ENCODE assay signal across 8 cellular contexts in genomic region chr13:113152894-113153809, GRCh38. TPM values are rescaled to one million over a fixed set of nuclear protein-coding genes. Genes with fewer than 3 reads are reported as not detected.
DNase-seq lines count a peak whose midpoint lies in the region; ATAC-seq, FAIRE-seq and TF ChIP-seq lines count a peak whose summit lies in the region.

No MANE protein-coding gene starts in this region.

- H3K4me1 Mint-ChIP-seq in endodermal cell: peaks cover 32% of the 10 kb centered on the region

- FAIRE-seq in GM12891 (lab: Jason Lieb, UNC): peak; percentile 69

- H3K27ac ChIP-seq in endodermal cell (ENCODE audit: low read depth, low read length) (no peak overlapping the region), aorta (ENCODE audit: low read depth in 1 of 2, low read length in 2 of 2) (no peak overlapping the region)

- 31 to 32% methylated on average over 35 to 62 of the region's 62 CpGs for WGBS in endodermal cell (ENCODE audit: insufficient coverage in 1 of 2, insufficient read length in 1 of 2), 2 experiments
- 14 to 16% methylated on average over 44 to 62 of the region's 62 CpGs for WGBS in aorta, 2 donors

- H3K9me3 Mint-ChIP-seq in endodermal cell: peaks cover 7% of the 10 kb centered on the region

- H3K27me3 Mint-ChIP-seq in endodermal cell (ENCODE audit: insufficient read depth): no peaks in the 10 kb centered on the region

- peaks cover 13% of the 10 kb centered on the region for H3K36me3 Mint-ChIP-seq in endodermal cell (ENCODE audit: low read depth)

- TF ChIP-seq POLR2A in GM12891 (IDR thresholded peaks at IDR 0.05; ENCODE audit: low read depth, low read length): no peak

- H3K9me3 ChIP-seq in endodermal cell (ENCODE audit: control insufficient read depth, low read length) (peaks cover 13% of the 10 kb centered on the region), aorta (ENCODE audit: control insufficient read depth, low read length) (no peaks in the 10 kb centered on the region)

- peak overlapping the region; percentile 66 for H3K4me3 Mint-ChIP-seq in endodermal cell

- intact Hi-C loops in aorta (cut with DNase I): loop anchor here (5.0 to 10.0 kb wide), 2 partner anchors 106 to 118 kb away; no protein-coding TSS in a partner anchor

- H3K4me3 ChIP-seq in endodermal cell (ENCODE audit: low read length) (peak overlapping the region; percentile 72), aorta (ENCODE audit: low read length in 2 of 2) (peak overlapping the region; percentile 21 to 33)

- ATAC-seq in HG03066 (IDR thresholded peaks at IDR 0.05; ENCODE audit: low read depth, unreplicated experiment) (peak; percentile 19), aorta (ENCODE audit: low FRiP score) (peak; percentile 67), HG03095 (IDR thresholded peaks at IDR 0.05; ENCODE audit: unreplicated experiment) (no peak)

- H3K36me3 ChIP-seq in endodermal cell (ENCODE audit: control insufficient read depth, insufficient read depth, low read length) (no peaks in the 10 kb centered on the region), aorta (ENCODE audit: control insufficient read depth in 1 of 2, insufficient read depth in 2 of 2, low read length in 1 of 2) (no peaks in the 10 kb centered on the region)

- peaks cover 13% of the 10 kb centered on the region for H3K27me3 ChIP-seq in endodermal cell (ENCODE audit: control insufficient read depth, insufficient read depth, low read length, poor library complexity, severe bottlenecking)
- no peaks in the 10 kb centered on the region for H3K27me3 ChIP-seq in aorta (ENCODE audit: control insufficient read depth in 1 of 2, insufficient read depth in 2 of 2, low read length in 1 of 2)

- DNase-seq in GM12891 (ENCODE audit: insufficient read length, low spot score) (no peak), T-helper 9 cell (peak; percentile 14), endodermal cell (peak; percentile 87), mucosa of gallbladder (ENCODE audit: low spot score) (peak; percentile 31), aorta (peak in 1 of 2 donors; percentile 68), SIG-M5 (lab: John Stamatoyannopoulos, UW) (no peak)

- H3K9ac ChIP-seq in endodermal cell (ENCODE audit: extremely low read depth, low read length, poor library complexity, severe bottlenecking): peak overlapping the region; percentile 18

- H3K4me1 ChIP-seq in endodermal cell (ENCODE audit: control insufficient read depth, insufficient read depth, low read length): peaks cover 8% of the 10 kb centered on the region
- H3K4me1 ChIP-seq in aorta (ENCODE audit: control insufficient read depth in 1 of 2, insufficient read depth in 2 of 2, low read length in 2 of 2): no peaks in the 10 kb centered on the region

- H3K27ac Mint-ChIP-seq in endodermal cell: peak overlapping the region; percentile 87

- TF ChIP-seq CTCF in endodermal cell (conservative IDR thresholded peaks at IDR 0.05): no peak

TF ChIP-seq in GM12891, 5 proteins besides CTCF, POLR2A, EP300 and RAD21:
- TF ChIP-seq POLR2AphosphoS5 (IDR thresholded peaks at IDR 0.05; ENCODE audit: low read depth, low read length): no peak
TF ChIP-seq in GM12891: peak in this region for 0.

RNA-seq across cellular contexts. Expression of gene PROZ, which starts 5.3 kb away (rescaled TPM):
- polyA plus RNA-seq in GM12891 (2012; ENCODE audit: low read depth, missing spikeins): 0.05 TPM
- total RNA-seq in endodermal cell: under 1 TPM; 0.40 to 0.84 TPM
- polyA plus RNA-seq in endodermal cell (2013, experiment 1 of 2): 0.53 TPM
- not detected for polyA plus RNA-seq in endodermal cell (2013, experiment 2 of 2)
- not detected for total RNA-seq in mucosa of gallbladder
- total RNA-seq in aorta: not detected
- not detected for polyA plus RNA-seq in aorta

RNA-seq across cellular contexts. Expression of gene F10, which starts 30.6 kb away (rescaled TPM):
- polyA plus RNA-seq in GM12891 (2012; ENCODE audit: low read depth, missing spikeins): not detected
- total RNA-seq in endodermal cell: 10 to 100 TPM; 18.7 to 32.4 TPM
- polyA plus RNA-seq in endodermal cell (2013, experiment 1 of 2): 15.5 TPM
- 18.2 TPM for polyA plus RNA-seq in endodermal cell (2013, experiment 2 of 2)
- 8.2 TPM for total RNA-seq in mucosa of gallbladder
- total RNA-seq in aorta: 10 to 100 TPM in 1 of 2 donors, 1 to 10 TPM in 1; 6.5 to 38.4 TPM
- polyA plus RNA-seq in aorta: 10 to 100 TPM in 1 of 2 donors, 1 to 10 TPM in 1; 9.3 to 18.2 TPM

RNA-seq across cellular contexts. Expression of gene F7, which starts 47.6 kb away (rescaled TPM):
- polyA plus RNA-seq in GM12891 (2012; ENCODE audit: low read depth, missing spikeins): not detected
- 1 to 10 TPM; 4.7 to 6.4 TPM for total RNA-seq in endodermal cell
- 2.3 TPM for polyA plus RNA-seq in endodermal cell (2013, experiment 1 of 2)
- 1.2 TPM for polyA plus RNA-seq in endodermal cell (2013, experiment 2 of 2)
- 0.26 TPM for total RNA-seq in mucosa of gallbladder
- total RNA-seq in aorta: under 1 TPM in 1 of 2 donors, not detected in 1; 0.69 TPM
- under 1 TPM in 1 of 2 donors, not detected in 1; 0.08 TPM for polyA plus RNA-seq in aorta

RNA-seq across cellular contexts. Expression of gene PCID2, which starts 55.3 kb away (rescaled TPM):
- 33.9 TPM for polyA plus RNA-seq in GM12891 (2012; ENCODE audit: low read depth, missing spikeins)
- total RNA-seq in endodermal cell (10 to 100 TPM; 70.5 to 71.7 TPM), mucosa of gallbladder (35.0 TPM), aorta (10 to 100 TPM; 33.3 to 51.1 TPM)
- 55.5 TPM for polyA plus RNA-seq in endodermal cell (2013, experiment 1 of 2)
- 54.2 TPM for polyA plus RNA-seq in endodermal cell (2013, experiment 2 of 2)
- polyA plus RNA-seq in aorta: 10 to 100 TPM; 36.7 to 45.6 TPM

RNA-seq across cellular contexts. Expression of gene CUL4A, which starts 56.3 kb away (rescaled TPM):
- 30.9 TPM for polyA plus RNA-seq in GM12891 (2012; ENCODE audit: low read depth, missing spikeins)
- total RNA-seq in endodermal cell: 10 to 100 TPM; 92.9 to 99.4 TPM
- 64.6 TPM for polyA plus RNA-seq in endodermal cell (2013, experiment 1 of 2)
- polyA plus RNA-seq in endodermal cell (2013, experiment 2 of 2): 64.5 TPM
- 55.4 TPM for total RNA-seq in mucosa of gallbladder
- 10 to 100 TPM; 56.1 to 69.8 TPM for total RNA-seq in aorta
- 10 to 100 TPM; 19.7 to 40.8 TPM for polyA plus RNA-seq in aorta

Comparison
In these comparisons a context has a peak if more than half of its experiments do, and no peak if none do; other contexts are left out.
1. DNase-seq: peak in T-helper 9 cell (single experiment), endodermal cell (single experiment) and mucosa of gallbladder (single experiment); none in GM12891 (single experiment) and SIG-M5 (single experiment).